ENCODE assay signal across 8 cellular contexts in genomic region chr15:56805466-56806146, GRCh38.
A peak's percentile ranks its signal among the peaks of the same experiment; 100 is the strongest.
DNase-seq lines count a peak whose midpoint lies in the region; ATAC-seq and TF ChIP-seq lines count a peak whose summit lies in the region.

No MANE protein-coding gene starts in this region.

- ATAC-seq in HG02870 (IDR thresholded peaks at IDR 0.05; ENCODE audit: unreplicated experiment) = peak; percentile 61
- ATAC-seq in activated B cell treated with CpG ODN at 0.5 μM for 24 hours (ENCODE audit: low read depth) = peak; percentile 77
- ATAC-seq in heart right ventricle = peak in 7 of 8 donors; percentile 65 to 86 (median 79)
- ATAC-seq in HG02678 (IDR thresholded peaks at IDR 0.05; ENCODE audit: unreplicated experiment) = no peak
- no peak for ATAC-seq in GM18511 (IDR thresholded peaks at IDR 0.05; ENCODE audit: unreplicated experiment)

- POLR2A ChIA-PET in activated B cell treated with CpG ODN at 0.5 μM for 24 hours (lab: Charles Lee) = interaction anchor here (0.9 kb wide), 1 partner anchor 18 kb away, joined by 3 read pairs; no protein-coding TSS in a partner anchor

- peaks cover 2% of the 10 kb centered on the region for H3K36me3 Mint-ChIP-seq in activated B cell treated with CpG ODN at 0.5 μM for 24 hours (ENCODE audit: low read depth)

- H3K27me3 Mint-ChIP-seq in activated B cell treated with CpG ODN at 0.5 μM for 24 hours = no peaks in the 10 kb centered on the region

- H3K27ac ChIP-seq in heart right ventricle = peak overlapping the region in 2 of 10 donors; percentile 36 to 48

- peak overlapping the region; percentile 32 for H3K4me3 ChIP-seq in BE2C (ENCODE audit: low read depth, low read length)
- peak overlapping the region in 6 of 10 donors; percentile 11 to 44 (median 32) for H3K4me3 ChIP-seq in heart right ventricle

- H3K9me3 ChIP-seq in BE2C (peaks cover 5% of the 10 kb centered on the region), heart right ventricle (peaks cover 0 to 26% (median 13%) of the 10 kb centered on the region in 11 donors)

- no peaks in the 10 kb centered on the region for H3K36me3 ChIP-seq in BE2C
- no peaks in the 10 kb centered on the region for H3K36me3 ChIP-seq in heart right ventricle

- peak overlapping the region; percentile 74 for H3K4me3 Mint-ChIP-seq in activated B cell treated with CpG ODN at 0.5 μM for 24 hours

- no peak for TF ChIP-seq CTCF in BE2C (IDR thresholded peaks at IDR 0.05; ENCODE audit: low read depth, low read length)
- no peak for TF ChIP-seq CTCF in activated B cell treated with CpG ODN at 0.5 μM for 24 hours (IDR thresholded peaks at IDR 0.05)
- no peak for TF ChIP-seq CTCF in heart right ventricle (IDR thresholded peaks at IDR 0.05)

- peak; percentile 54 for DNase-seq in BE2C
- DNase-seq in activated B cell treated with CpG ODN at 0.5 μM for 24 hours = no peak
- peak in 1 of 2 donors; percentile 18 for DNase-seq in heart right ventricle
- DNase-seq in NCI-H524 treated with DMSO at 0.1 percent for 48 hours (lab: John Stamatoyannopoulos, UW) = no peak
- no peak for DNase-seq in NCI-H1694 (lab: John Stamatoyannopoulos, UW)

- H3K4me1 ChIP-seq in BE2C (no peaks in the 10 kb centered on the region), heart right ventricle (peaks cover 0 to 16% (median 4%) of the 10 kb centered on the region in 9 donors)

- peaks cover 22% of the 10 kb centered on the region for H3K9me3 Mint-ChIP-seq in activated B cell treated with CpG ODN at 0.5 μM for 24 hours

- peaks cover 30% of the 10 kb centered on the region for H3K4me1 Mint-ChIP-seq in activated B cell treated with CpG ODN at 0.5 μM for 24 hours

- intact Hi-C loops in activated B cell treated with CpG ODN at 0.5 μM for 24 hours (cut with micrococcal nuclease) = no loop called here
- intact Hi-C loops in heart right ventricle (cut with DNase I) = no loop called here

- WGBS in heart right ventricle, 2 donors = 51 to 67% methylated on average over 9 of the region's 9 CpGs

- H3K27me3 ChIP-seq in BE2C = no peaks in the 10 kb centered on the region
- H3K27me3 ChIP-seq in heart right ventricle = no peaks in the 10 kb centered on the region

- CTCF ChIA-PET in activated B cell treated with CpG ODN at 0.5 μM for 24 hours (lab: Charles Lee) = no interaction called here

- H3K27ac Mint-ChIP-seq in activated B cell treated with CpG ODN at 0.5 μM for 24 hours = peak overlapping the region; percentile 68

Comparison
In these comparisons a context has a peak if more than half of its experiments do, and no peak if none do; other contexts are left out.
1. ATAC-seq: peak in HG02870 (single experiment), activated B cell treated with CpG ODN at 0.5 μM for 24 hours (single experiment) and heart right ventricle (7 of 8); none in HG02678 (single experiment) and GM18511 (single experiment).